In genomic region chr5:9771079-9771478, GRCh38 we compare ENCODE assay signal across 27 cellular contexts.
"Had no signal": no experiment of that assay in that cellular context is flagged by ENCODE, and none has a peak within 500 bp of the region (broad histone marks: within the 10 kb centered on the region; RNA-seq: fewer than 3 reads in every experiment).

No MANE protein-coding gene starts in this region.

- H3K27me3 ChIP-seq: stomach, suprapubic skin, testis, thyroid gland, tibial artery, tibial nerve, transverse colon, upper lobe of left lung, upper lobe of right lung, uterus, vagina had no signal

- FAIRE-seq: urothelium cell line had no signal

- H3K4me3 ChIP-seq: stomach, suprapubic skin, testis, thoracic aorta, thyroid gland, tibial artery, tibial nerve, transverse colon, upper lobe of left lung, upper lobe of right lung, uterus, vagina had no signal

- DNase-seq: stimulated activated CD4-positive, alpha-beta T cell treated with anti-CD3 and anti-CD28 coated beads, Interleukin-2, amount 100 ng/mL, for 48 hours; stimulated activated CD4-positive, alpha-beta T cell treated with anti-CD3 and anti-CD28 coated beads, Interleukin-4, amount 100 ng/mL, for 1 hour; stimulated activated CD4-positive, alpha-beta T cell treated with anti-CD3 and anti-CD28 coated beads, Interleukin-4, amount 100 ng/mL, for 24 hours; stimulated activated CD4-positive, alpha-beta T cell treated with anti-CD3 and anti-CD28 coated beads, Interleukin-4, amount 100 ng/mL, for 4 hours; stimulated activated CD8-positive, alpha-beta memory T cell treated with anti-CD3 and anti-CD28 coated beads, Interleukin-4, amount 100 ng/mL, for 48 hours; stimulated activated naive B cell treated with anti-CD40 and anti-IgM and Interleukin-4, amounts not matched to agents 10 μg/mL and 1 μg/mL and 100 μg/mL, for 72 hours; stimulated activated naive CD4-positive, alpha-beta T cell; stimulated activated naive CD4-positive, alpha-beta T cell treated with Interleukin-2 at 50 U/mL for 16 hours; stimulated activated naive CD8-positive, alpha-beta T cell treated with anti-CD3 and anti-CD28 coated beads, Interleukin-15, amount 100 ng/mL, for 72 hours; stimulated activated naive CD8-positive, alpha-beta T cell treated with anti-CD3 and anti-CD28 coated beads, Interleukin-15, Interleukin-2, amounts not matched to agents 100 U/mL and 50 U/mL, for 24 hours; stomach; substantia nigra; testis; thyroid gland; tibial artery; transverse colon; trophoblast cell; upper lobe of left lung; upper lobe of right lung; uterus had no signal

- H3K9me3 ChIP-seq: stomach, suprapubic skin, testis, thoracic aorta, thyroid gland, tibial artery, transverse colon, upper lobe of left lung, upper lobe of right lung, uterus, vagina had no signal

- H3K4me1 ChIP-seq: stomach, suprapubic skin, testis, tibial artery, tibial nerve, transverse colon, upper lobe of left lung, upper lobe of right lung, uterus, vagina had no signal

- ATAC-seq: stimulated activated effector memory CD8-positive, alpha-beta T cell treated with anti-CD3 and anti-CD28 coated beads, Interleukin-12 subunit alpha, Interleukin-12 subunit beta, amount 100 ng/mL, for 72 hours; stimulated activated memory B cell treated with anti-CD40 and anti-IgM and Interleukin-4, amounts not matched to agents 10 μg/mL and 1 μg/mL and 100 μg/mL, for 72 hours; stimulated activated naive B cell treated with anti-CD40 and anti-IgM and Interleukin-4, amounts not matched to agents 10 μg/mL and 1 μg/mL and 100 μg/mL, for 72 hours; stimulated activated naive CD8-positive, alpha-beta T cell treated with anti-CD3 and anti-CD28 coated beads, Interleukin-15, amount 100 ng/mL, for 72 hours; stimulated activated naive CD8-positive, alpha-beta T cell treated with anti-CD3 and anti-CD28 coated beads, Interleukin-15, Interleukin-2, amounts not matched to agents 100 U/mL and 50 U/mL, for 24 hours; upper lobe of right lung had no signal

- H3K36me3 ChIP-seq: stomach, suprapubic skin, thoracic aorta, thyroid gland, tibial artery, tibial nerve, transverse colon, upper lobe of left lung, upper lobe of right lung, uterus, vagina had no signal

- H3K27ac ChIP-seq: stomach, suprapubic skin, testis, thoracic aorta, thyroid gland, tibial artery, tibial nerve, transverse colon, upper lobe of left lung, upper lobe of right lung, uterus, vagina had no signal
